ENCODE assay signal across 8 cellular contexts in the genomic region with DNA sequence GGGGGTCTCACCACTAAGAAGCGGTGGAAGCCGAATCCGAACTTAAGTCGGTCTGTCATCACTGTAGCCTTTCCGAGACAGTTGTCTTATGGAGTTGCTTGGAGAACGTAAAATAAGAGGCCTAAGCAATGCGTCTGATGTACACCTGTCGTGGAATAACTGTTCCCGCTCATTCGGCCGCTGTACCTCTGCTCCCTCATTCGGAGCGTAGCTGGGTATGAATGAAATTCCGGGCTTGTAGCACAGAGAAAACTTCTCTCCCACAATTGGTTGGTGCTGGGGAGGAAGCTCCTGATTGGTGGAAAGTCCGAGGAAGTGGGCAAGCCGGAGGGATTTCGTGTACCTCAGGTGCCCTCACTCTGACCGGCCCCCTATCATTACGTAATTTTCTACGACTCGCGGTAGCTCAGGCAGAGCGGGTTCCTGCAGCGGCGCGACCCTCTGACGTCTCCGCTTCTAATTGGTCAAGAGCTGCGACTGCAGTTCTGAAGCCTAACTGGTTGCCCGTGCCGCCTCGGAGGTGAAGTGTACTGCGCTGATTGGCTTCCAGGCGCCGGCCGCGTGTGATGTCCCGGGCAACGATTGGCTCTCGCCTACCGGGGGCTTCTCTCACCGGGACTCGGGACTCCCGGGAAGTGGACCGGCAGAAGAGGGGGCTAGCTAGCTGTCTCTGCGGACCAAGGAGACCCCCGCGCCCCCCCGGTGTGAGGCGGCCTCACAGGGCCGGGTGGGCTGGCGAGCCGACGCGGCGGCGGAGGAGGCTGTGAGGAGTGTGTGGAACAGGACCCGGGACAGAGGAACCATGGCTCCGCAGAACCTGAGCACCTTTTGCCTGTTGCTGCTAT. TPM values are rescaled to one million over a fixed set of nuclear protein-coding genes. Genes with fewer than 3 reads are reported as not detected.
DNase-seq lines count a peak whose midpoint lies in the region; ATAC-seq, FAIRE-seq and TF ChIP-seq lines count a peak whose summit lies in the region.

A gene (plus strand): TSS at position 625 of the 845 bp plus-strand sequence. CDS start 178 bp downstream, at position 803.

- peak; percentile 95 for DNase-seq in D341Med (ENCODE audit: low spot score)
- DNase-seq in HuH-7 (ENCODE audit: low spot score): peak; percentile 98
- DNase-seq in activated CD8-positive, alpha-beta memory T cell treated with anti-CD3 and anti-CD28 coated beads, Interleukin-2, amount 50 U/mL, for 48 hours: peak; percentile 98
- DNase-seq in stimulated activated CD8-positive, alpha-beta memory T cell treated with anti-CD3 and anti-CD28 coated beads, Interleukin-15, amount 100 ng/mL, for 4 hours (ENCODE audit: low read depth in 2 of 2): peak; percentile 96 to 99

- peak; percentile 84 for ATAC-seq in GM21515 (IDR thresholded peaks at IDR 0.05; ENCODE audit: unreplicated experiment)

- H3K79me2 ChIP-seq in OCI-LY3 (ENCODE audit: low read length): peaks cover 59% of the 10 kb centered on the region

- H3K9me3 ChIP-seq in OCI-LY3 (ENCODE audit: insufficient read depth, low read length) (no peaks in the 10 kb centered on the region), mesodermal cell (ENCODE audit: control insufficient read depth, low read length) (no peaks in the 10 kb centered on the region)

- peak within 1 kb of the TSS; percentile 95 for H3K4me2 ChIP-seq in OCI-LY3 (ENCODE audit: low read length)

- WGBS in mesodermal cell (ENCODE audit: insufficient coverage in 2 of 2), 2 experiments: 1% methylated on average over 48 of the region's 59 CpGs

- H2AFZ ChIP-seq in OCI-LY3 (ENCODE audit: low read depth, low read length): peak within 1 kb of the TSS; percentile 76; the same call in 1 of the 2 replicates

- H3K27ac ChIP-seq in OCI-LY3 (ENCODE audit: low read length) (peak within 1 kb of the TSS; percentile 53), mesodermal cell (ENCODE audit: low read depth, low read length, severe bottlenecking) (peak within 1 kb of the TSS; percentile 86)

- peak within 1 kb of the TSS; percentile 93 for H3K9ac ChIP-seq in OCI-LY3 (ENCODE audit: low read length)

- FAIRE-seq in endometrium (lab: Jason Lieb, UNC): peak; percentile 99

- H3K4me3 ChIP-seq in OCI-LY3 (ENCODE audit: low read length) (peak within 1 kb of the TSS; percentile 97), mesodermal cell (ENCODE audit: extremely low read depth, insufficient read depth, low read length, poor library complexity, severe bottlenecking) (peak within 1 kb of the TSS; percentile 83)

- no peaks in the 10 kb centered on the region for H4K20me1 ChIP-seq in OCI-LY3 (ENCODE audit: insufficient read depth, low read length)

- peaks cover 19% of the 10 kb centered on the region for H3K4me1 ChIP-seq in OCI-LY3 (ENCODE audit: low read length)
- peaks cover 11% of the 10 kb centered on the region for H3K4me1 ChIP-seq in mesodermal cell (ENCODE audit: control insufficient read depth, insufficient read depth, low read length, poor library complexity, severe bottlenecking)

- no peaks in the 10 kb centered on the region for H3K27me3 ChIP-seq in OCI-LY3 (ENCODE audit: low read depth, low read length)

- H3K36me3 ChIP-seq in OCI-LY3 (replicated peaks; ENCODE audit: low read depth, low read length) (peaks cover 19% of the 10 kb centered on the region), mesodermal cell (ENCODE audit: control insufficient read depth, insufficient read depth, low read length) (peaks cover 25% of the 10 kb centered on the region)

- no peak for TF ChIP-seq CTCF in OCI-LY3 (IDR thresholded peaks at IDR 0.05; ENCODE audit: low read depth, low read length)

RNA-seq across cellular contexts. Expression of the gene that starts here (rescaled TPM):
- polyA plus RNA-seq in mesodermal cell (2013, experiment 1 of 2): 126 TPM
- 121 TPM for polyA plus RNA-seq in mesodermal cell (2013, experiment 2 of 2)

Comparison
In these comparisons a context has a peak if more than half of its experiments do, and no peak if none do; other contexts are left out.
1. Peak in every context shown above with its lines: DNase-seq, ATAC-seq, H3K4me3 ChIP-seq and H3K27ac ChIP-seq.